Comparison of ENCODE assay signal across 9 cellular contexts in the genomic region with DNA sequence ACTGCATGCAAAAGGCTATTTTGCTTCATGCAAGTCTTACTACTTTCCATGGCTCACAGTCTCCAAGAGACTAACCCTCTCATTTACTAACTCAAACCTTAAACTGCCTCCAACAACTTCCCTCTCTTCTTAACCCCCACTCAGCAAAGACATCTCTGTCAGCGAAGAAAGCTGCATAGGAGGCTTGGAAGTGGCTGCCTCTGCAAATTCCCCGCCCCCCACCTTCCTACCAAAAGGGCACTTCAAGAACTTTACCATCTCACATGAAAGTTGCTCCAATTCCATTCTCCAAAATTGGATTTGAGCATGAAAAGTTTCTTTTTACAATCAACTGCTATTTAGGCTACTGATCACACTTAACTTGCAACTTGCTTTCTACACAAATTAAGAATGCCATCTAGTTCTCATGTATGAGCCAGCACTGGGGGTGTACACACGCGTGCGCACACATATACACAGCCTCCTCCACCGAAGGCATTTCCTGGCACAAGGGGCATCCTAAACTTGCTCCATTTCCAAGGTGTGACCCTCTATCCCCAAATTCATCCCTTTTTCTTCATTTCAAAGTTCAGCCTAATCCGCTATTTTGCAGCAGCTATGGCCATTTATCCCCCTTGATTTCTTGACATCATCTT. TPM values are rescaled to one million over a fixed set of nuclear protein-coding genes. Genes with fewer than 3 reads are reported as not detected.
DNase-seq lines count a peak whose midpoint lies in the region; ATAC-seq, FAIRE-seq and TF ChIP-seq lines count a peak whose summit lies in the region.
"Had no signal": no experiment of that assay in that cellular context is flagged by ENCODE, and none has a peak within 500 bp of the region (broad histone marks: within the 10 kb centered on the region; RNA-seq: fewer than 3 reads in every experiment).

No MANE protein-coding gene starts in this region.

- TF ChIP-seq CTCF in cardiac muscle cell (IDR thresholded peaks at IDR 0.05; ENCODE audit: low read depth, low read length): no peak
- TF ChIP-seq CTCF in K562 (IDR thresholded peaks at IDR 0.05 in 2 of 3, conservative IDR thresholded peaks at IDR 0.05 in 1 of 3; ENCODE audit: insufficient read depth in 2 of 3, low read depth in 1 of 3, low read length in 3 of 3): no peak
- no peak for TF ChIP-seq CTCF in lower lobe of right lung (IDR thresholded peaks at IDR 0.05)
- TF ChIP-seq CTCF in upper lobe of left lung (IDR thresholded peaks at IDR 0.05): no peak

- peak in 1 of 2 donors; percentile 36 for DNase-seq in cardiac muscle cell (ENCODE audit: low read depth in 1 of 2, low spot score in 1 of 2)
- no peak for DNase-seq in left cardiac atrium
- DNase-seq in K562 (ENCODE audit: extremely low read depth in 1 of 4, low spot score in 3 of 4): peak in 1 of 4 experiments; percentile 41
- no peak for DNase-seq in lower lobe of right lung
- no peak for DNase-seq in upper lobe of left lung
- no peak for DNase-seq in foreskin melanocyte
- DNase-seq: SW 1271 had no signal

- H3K9me3 ChIP-seq in cardiac muscle cell (ENCODE audit: low read depth) (no peaks in the 10 kb centered on the region), K562 (replicated peaks; ENCODE audit: control insufficient read depth, insufficient read depth, low read depth, low read length) (no peaks in the 10 kb centered on the region), lower lobe of right lung (no peaks in the 10 kb centered on the region), upper lobe of left lung (no peaks in the 10 kb centered on the region)

- H3K4me1 ChIP-seq in cardiac muscle cell (ENCODE audit: low read depth): peaks cover 28% of the 10 kb centered on the region
- H3K4me1 ChIP-seq in K562 (replicated peaks in 1 of 2; ENCODE audit: control insufficient read depth in 2 of 2, insufficient read depth in 2 of 2, low read length in 2 of 2): peaks cover 18 to 33% of the 10 kb centered on the region in 2 experiments
- H3K4me1 ChIP-seq in lower lobe of right lung: peaks cover 50% of the 10 kb centered on the region
- peaks cover 34 to 61% (median 39%) of the 10 kb centered on the region in 4 donors for H3K4me1 ChIP-seq in upper lobe of left lung

- POLR2A ChIA-PET in K562 (lab: Yijun Ruan, JAX): interaction anchor here (1.2 to 4.0 kb wide), 6 partner anchors 9 to 449 kb away, joined by 3 to 35 read pairs (median 8); no protein-coding TSS in a partner anchor

- no peaks in the 10 kb centered on the region for H3K9me1 ChIP-seq in K562 (ENCODE audit: control insufficient read depth, insufficient read depth, low read length)

- H3K4me3 ChIP-seq in cardiac muscle cell (peak overlapping the region; percentile 93), K562 (peak overlapping the region; percentile 86), lower lobe of right lung (peak overlapping the region; percentile 97), upper lobe of left lung (peak overlapping the region in 3 of 4 donors; percentile 70 to 88 (median 77))

- no peak overlapping the region for H2AFZ ChIP-seq in K562 (ENCODE audit: low read depth, low read length)

- H3K9ac ChIP-seq in K562 (ENCODE audit: insufficient read depth in 1 of 2, low read depth in 2 of 2, low read length in 2 of 2): peak overlapping the region; percentile 31 to 79; a peak in 3 of 4 replicates

- TF ChIP-seq RAD21 in K562 (CRISPR knock-in tag; conservative IDR thresholded peaks at IDR 0.05 in 1 of 2, IDR thresholded peaks at IDR 0.05 in 1 of 2): no peak

- H3K27ac ChIP-seq in cardiac muscle cell (peak overlapping the region; percentile 89), K562 (ENCODE audit: extremely low read depth, low read depth, low read length) (no peak overlapping the region), lower lobe of right lung (peak overlapping the region; percentile 92), upper lobe of left lung (peak overlapping the region; percentile 89 to 95 (median 90))

- in situ Hi-C loops in K562 (cut with MboI): no loop called here

- TF ChIP-seq POLR2A in K562 (conservative IDR thresholded peaks at IDR 0.05) (no peak), upper lobe of left lung (IDR thresholded peaks at IDR 0.05) (no peak)

- peaks cover 8% of the 10 kb centered on the region; the same call in 1 of the 2 replicates for H4K20me1 ChIP-seq in K562 (replicated peaks; ENCODE audit: control insufficient read depth, insufficient read depth, low read length)

- TF ChIP-seq EP300 in K562 (IDR thresholded peaks at IDR 0.05; ENCODE audit: low read length) (no peak), upper lobe of left lung (IDR thresholded peaks at IDR 0.05) (no peak)

- WGBS in K562 (ENCODE audit: insufficient coverage, low coverage, missing lambda C conversion rate): 43% methylated on average over 7 of the region's 7 CpGs
- WGBS in upper lobe of left lung, 2 donors: 57 to 60% methylated on average over 7 of the region's 7 CpGs

- intact Hi-C loops in left cardiac atrium (cut with DNase I): loop anchor here in 1 of 2 donors (5.0 kb wide), 2 partner anchors 37 to 277 kb away; no protein-coding TSS in a partner anchor
- intact Hi-C loops in K562 (cut with micrococcal nuclease): loop anchor here (5.0 kb wide), 1 partner anchor 128 kb away; no protein-coding TSS in a partner anchor
- intact Hi-C loops in lower lobe of right lung (cut with DNase I): no loop called here

- H3K36me3 ChIP-seq in cardiac muscle cell: no peaks in the 10 kb centered on the region
- H3K36me3 ChIP-seq in K562 (ENCODE audit: control insufficient read depth, insufficient read depth, low read length): peaks cover 33% of the 10 kb centered on the region
- no peaks in the 10 kb centered on the region for H3K36me3 ChIP-seq in lower lobe of right lung
- H3K36me3 ChIP-seq in upper lobe of left lung: no peaks in the 10 kb centered on the region

- H3K27me3 ChIP-seq in cardiac muscle cell (no peaks in the 10 kb centered on the region), K562 (ENCODE audit: control insufficient read depth in 2 of 2, insufficient read depth in 2 of 2, low read length in 2 of 2) (no peaks in the 10 kb centered on the region), lower lobe of right lung (ENCODE audit: low read depth) (no peaks in the 10 kb centered on the region), upper lobe of left lung (no peaks in the 10 kb centered on the region)

- CTCF ChIA-PET in K562 (lab: Yijun Ruan, JAX; ENCODE audit: low intra/inter-chr PET ratio): interaction anchor here (1.5 kb wide), 1 partner anchor 24 kb away, joined by 4 read pairs; no protein-coding TSS in a partner anchor

- no TSS peak for BruUV-seq in K562 (replicated peaks; lab: Mats Ljungman, UMichigan)

- no peak for FAIRE-seq in K562 (lab: Jason Lieb, UNC)

- peak overlapping the region; percentile 89 for H3K4me2 ChIP-seq in K562 (ENCODE audit: insufficient read depth, low read length)

- H3K79me2 ChIP-seq in K562 (ENCODE audit: control insufficient read depth, insufficient read depth, low read length): peaks cover 74% of the 10 kb centered on the region

- no peak for ATAC-seq in left cardiac atrium
- ATAC-seq in K562: no peak
- no peak for ATAC-seq in lower lobe of right lung
- no peak for ATAC-seq in upper lobe of left lung (ENCODE audit: low FRiP score in 2 of 2)
- no peak for ATAC-seq in GM21526 (IDR thresholded peaks at IDR 0.05; ENCODE audit: low FRiP score, unreplicated experiment)
- no peak for ATAC-seq in GM18907 (IDR thresholded peaks at IDR 0.05; ENCODE audit: unreplicated experiment)

TF ChIP-seq in K562, 482 proteins besides CTCF, POLR2A, EP300 and RAD21 (continues in another document):
- TF ChIP-seq RBBP5 (IDR thresholded peaks at IDR 0.05; ENCODE audit: borderline replicate concordance, insufficient read depth, low read length, poor library complexity, severe bottlenecking): peak; percentile 12
- TF ChIP-seq RAD51 (IDR thresholded peaks at IDR 0.05; ENCODE audit: borderline replicate concordance, low read depth): no peak
- TF ChIP-seq PML (IDR thresholded peaks at IDR 0.05; ENCODE audit: low read length): no peak
- no peak for TF ChIP-seq NFATC3 (IDR thresholded peaks at IDR 0.05)
- TF ChIP-seq DIDO1 (tag; IDR thresholded peaks at IDR 0.05; ENCODE audit: low read depth): no peak
- TF ChIP-seq ZNF695 (CRISPR knock-in tag; IDR thresholded peaks at IDR 0.05): no peak
- no peak for TF ChIP-seq CBFA2T3 (IDR thresholded peaks at IDR 0.05)
- TF ChIP-seq, protein P1, sequence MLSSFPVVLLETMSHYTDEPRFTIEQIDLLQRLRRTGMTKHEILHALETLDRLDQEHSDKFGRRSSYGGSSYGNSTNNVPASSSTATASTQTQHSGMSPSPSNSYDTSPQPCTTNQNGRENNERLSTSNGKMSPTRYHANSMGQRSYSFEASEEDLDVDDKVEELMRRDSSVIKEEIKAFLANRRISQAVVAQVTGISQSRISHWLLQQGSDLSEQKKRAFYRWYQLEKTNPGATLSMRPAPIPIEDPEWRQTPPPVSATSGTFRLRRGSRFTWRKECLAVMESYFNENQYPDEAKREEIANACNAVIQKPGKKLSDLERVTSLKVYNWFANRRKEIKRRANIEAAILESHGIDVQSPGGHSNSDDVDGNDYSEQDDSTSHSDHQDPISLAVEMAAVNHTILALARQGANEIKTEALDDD (IDR thresholded peaks at IDR 0.05): peak; percentile 5
- 0 out of 4 replicates have a peak, but pooled peaks of 1 of the 2 experiments have one; percentile 44 for TF ChIP-seq NONO (IDR thresholded peaks at IDR 0.05; ENCODE audit: low read depth in 2 of 2, low read length in 1 of 2)

RNA-seq across cellular contexts. Expression of a gene that starts 1.8 kb away (rescaled TPM):
- total RNA-seq in cardiac muscle cell: 15.8 and 22.2 TPM in 2 replicates
- 11.0 and 14.5 TPM in 2 replicates for polyA plus RNA-seq in cardiac muscle cell
- 10 to 100 TPM; 21.0 to 24.3 TPM for total RNA-seq in left cardiac atrium
- total RNA-seq in K562 (2011; cell fraction: chromatin; rRNA removed; ENCODE audit: low replicate concordance): 10.1 and 39.9 TPM in 2 replicates
- 6.3 and 11.8 TPM in 2 replicates for total RNA-seq in K562 (2011; cell fraction: nucleolus; rRNA removed)
- total RNA-seq in K562 (2011; cell fraction: nucleoplasm; rRNA removed): 20.5 and 31.5 TPM in 2 replicates
- 13.4 and 15.9 TPM in 2 replicates for total RNA-seq in K562 (2014; rRNA removed)
- total RNA-seq in K562 (2014; rRNA removed; fragmentation: Illumina TruSeq; extraction: Trizol): 22.6 and 24.1 TPM in 2 replicates
- 20.6 and 20.9 TPM in 2 replicates for total RNA-seq in K562 (2015; rRNA removed; fragmentation: Illumina TruSeq; extraction: Trizol)
- total RNA-seq in K562 (2021): 41.0 and 42.4 TPM in 2 replicates
- polyA plus RNA-seq in K562 (2011; rRNA removed): 21.9 and 23.4 TPM in 2 replicates
- 17.6 and 19.3 TPM in 2 replicates for polyA plus RNA-seq in K562 (2011; cell fraction: cytosol; rRNA removed)
- polyA plus RNA-seq in K562 (2011; cell fraction: nucleus; rRNA removed): 11.8 and 16.6 TPM in 2 replicates
- polyA plus RNA-seq in K562 (2012): 14.5 and 19.0 TPM in 2 replicates
- polyA plus RNA-seq in K562 (2014; fragmentation: Illumina TruSeq; extraction: Trizol): 22.7 and 27.8 TPM in 2 replicates
- polyA plus RNA-seq in K562 (2014; fragmentation: Nextera tagmentation; extraction: Ambion mirVana): 10 to 100 TPM; 10.4 to 12.7 TPM
- polyA plus RNA-seq in K562 (2014; rRNA removed): 16.0 and 18.4 TPM in 2 replicates
- 54.4 and 56.6 TPM in 2 replicates for polyA minus RNA-seq in K562 (2011; rRNA and poly(A)+ RNA removed)
- polyA minus RNA-seq in K562 (2011; cell fraction: cytosol; rRNA and poly(A)+ RNA removed): 24.9 and 32.8 TPM in 2 replicates
- polyA minus RNA-seq in K562 (2011; cell fraction: nucleus; rRNA and poly(A)+ RNA removed): 14.0 and 25.5 TPM in 2 replicates
- total RNA-seq in lower lobe of right lung: 50.6 TPM
- total RNA-seq in upper lobe of left lung: 100 to 1,000 TPM in 1 of 6 donors, 10 to 100 TPM in 5; 42.5 to 118 (median 51.5) TPM
